10 cellular contexts compared by ENCODE assay signal in the genomic region with DNA sequence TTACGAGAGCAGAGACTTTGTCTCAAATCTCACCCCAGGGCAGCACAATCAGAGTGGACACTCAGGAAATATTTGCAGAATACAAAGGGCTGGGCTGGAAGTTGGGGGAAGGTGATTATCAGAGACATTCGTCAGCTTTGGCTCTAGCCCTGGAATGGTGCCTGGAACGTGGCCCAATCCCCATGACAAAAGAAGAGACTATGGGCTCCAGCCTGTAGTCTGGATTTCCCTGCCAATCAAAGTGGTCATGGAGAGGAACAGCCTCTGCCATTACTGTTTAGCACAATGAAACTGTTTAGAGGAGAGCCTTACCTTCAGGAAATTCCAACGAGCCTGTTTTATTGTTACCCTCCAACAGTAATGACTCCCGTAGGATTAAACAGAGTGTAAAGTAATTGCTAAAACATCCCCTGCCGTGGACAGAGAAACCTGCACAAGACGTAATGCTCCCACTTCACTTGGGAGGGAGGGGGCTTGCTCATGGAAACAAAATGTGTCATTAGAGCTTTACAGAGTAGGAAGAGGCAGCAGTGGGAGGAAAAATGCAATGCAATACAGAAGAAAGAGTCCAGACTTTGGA.
DNase-seq lines count a peak whose midpoint lies in the region; ATAC-seq and TF ChIP-seq lines count a peak whose summit lies in the region.
"Had no signal": no experiment of that assay in that cellular context is flagged by ENCODE, and none has a peak within 500 bp of the region (broad histone marks: within the 10 kb centered on the region; RNA-seq: fewer than 3 reads in every experiment).

No MANE protein-coding gene starts in this region.

- no peak for ATAC-seq in GM21786 (IDR thresholded peaks at IDR 0.05; ENCODE audit: unreplicated experiment)
- ATAC-seq: activated CD8-positive, alpha-beta T cell treated with anti-CD3 and anti-CD28 coated beads for 36 hours had no signal

- H3K4me1 ChIP-seq in HAP-1 (peaks cover 14% of the 10 kb centered on the region), left ventricle myocardium inferior (peaks cover 17% of the 10 kb centered on the region)

- H3K4me3 ChIP-seq in HAP-1 (no peak overlapping the region), left ventricle myocardium inferior (no peak overlapping the region), retinal pigment epithelial cell (ENCODE audit: low read length) (no peak overlapping the region), foreskin fibroblast (ENCODE audit: low read depth in 1 of 2, low read length in 2 of 2) (no peak overlapping the region)

- H3K36me3 ChIP-seq in HAP-1 (replicated peaks) (no peaks in the 10 kb centered on the region), left ventricle myocardium inferior (no peaks in the 10 kb centered on the region)

- DNase-seq in HAP-1 (ENCODE audit: low spot score in 2 of 2) (peak; percentile 90 to 93), NCI-H82 treated with DMSO at 0.1 percent for 48 hours (lab: John Stamatoyannopoulos, UW; ENCODE audit: unreplicated experiment) (peak; percentile 23), left ventricle myocardium inferior (peak; percentile 71), retinal pigment epithelial cell (ENCODE audit: low read depth) (peak; percentile 38), foreskin fibroblast (no peak), posterior cingulate gyrus (no peak)
- DNase-seq: activated CD8-positive, alpha-beta T cell treated with anti-CD3 and anti-CD28 coated beads for 36 hours; activated naive CD8-positive, alpha-beta T cell treated with anti-CD3 and anti-CD28 coated beads for 36 hours; HCEC 1CT had no signal

- intact Hi-C loops in left ventricle myocardium inferior (cut with micrococcal nuclease) (no loop called here), posterior cingulate gyrus (cut with DNase I) (no loop called here)

- H3K27me3 ChIP-seq in HAP-1 (ENCODE audit: low read depth) (no peaks in the 10 kb centered on the region), left ventricle myocardium inferior (ENCODE audit: low read depth) (no peaks in the 10 kb centered on the region)

- peak overlapping the region; percentile 77 for H3K27ac ChIP-seq in left ventricle myocardium inferior (replicated peaks)

- TF ChIP-seq CTCF in left ventricle myocardium inferior (IDR thresholded peaks at IDR 0.05; ENCODE audit: borderline replicate concordance) (no peak), retinal pigment epithelial cell (conservative IDR thresholded peaks at IDR 0.05; ENCODE audit: low read depth, low read length) (no peak), foreskin fibroblast (IDR thresholded peaks at IDR 0.05; ENCODE audit: low read depth, low read length) (no peak)

- H3K9me3 ChIP-seq in HAP-1: no peaks in the 10 kb centered on the region
- peaks cover 7% of the 10 kb centered on the region for H3K9me3 ChIP-seq in left ventricle myocardium inferior (replicated peaks)

- in situ Hi-C loops in HAP-1 (cut with MboI; ENCODE audit: low sequenced_read_pairs): no loop called here

Comparison
In these comparisons a context has a peak if more than half of its experiments do, and no peak if none do; other contexts are left out.
1. DNase-seq: peak in HAP-1 (2 of 2), NCI-H82 treated with DMSO at 0.1 percent for 48 hours (single experiment), left ventricle myocardium inferior (single experiment) and retinal pigment epithelial cell (single experiment); none in foreskin fibroblast (0 of 2) and posterior cingulate gyrus (0 of 10).